ENCODE assay signal across 15 cellular contexts in genomic region chr14:52873694-52874093, GRCh38.
DNase-seq lines count a peak whose midpoint lies in the region; ATAC-seq and TF ChIP-seq lines count a peak whose summit lies in the region.
"Had no signal": no experiment of that assay in that cellular context is flagged by ENCODE, and none has a peak within 500 bp of the region (broad histone marks: within the 10 kb centered on the region; RNA-seq: fewer than 3 reads in every experiment).

No MANE protein-coding gene starts in this region.

- H3K4me1 ChIP-seq in ACC112 (ENCODE audit: control insufficient read depth, insufficient read depth, low read length, unreplicated experiment) (peaks cover 62% of the 10 kb centered on the region), right lobe of liver (peaks cover 0 to 33% (median 4%) of the 10 kb centered on the region in 4 donors)
- H3K4me1 ChIP-seq: colonic mucosa had no signal

- H3K9me3 ChIP-seq in right lobe of liver (no peaks in the 10 kb centered on the region), T-helper 17 cell (ENCODE audit: control insufficient read depth, low read length, poor library complexity, severe bottlenecking) (no peaks in the 10 kb centered on the region)
- H3K9me3 ChIP-seq: colonic mucosa, SJSA1, thoracic aorta had no signal

- intact Hi-C loops in right lobe of liver (cut with DNase I) = no loop called here

- H3K36me3 Mint-ChIP-seq in chondrocyte (ENCODE audit: low read depth) (peaks cover 55% of the 10 kb centered on the region), T-helper 17 cell (ENCODE audit: low read depth) (peaks cover 7% of the 10 kb centered on the region)

- H3K27ac ChIP-seq in ACC112 (ENCODE audit: low read depth, low read length) = peak overlapping the region; percentile 89
- H3K27ac ChIP-seq in right lobe of liver = peak overlapping the region in 2 of 3 donors; percentile 45 to 58
- H3K27ac ChIP-seq: colonic mucosa, SJSA1 had no signal

- H3K36me3 ChIP-seq in ACC112 (ENCODE audit: insufficient read depth, low read length) (peaks cover 73% of the 10 kb centered on the region), right lobe of liver (peaks cover 0 to 94% (median 30%) of the 10 kb centered on the region in 4 donors)
- H3K36me3 ChIP-seq: colonic mucosa had no signal

- H3K4me1 Mint-ChIP-seq in chondrocyte (ENCODE audit: low read depth) (peaks cover 72% of the 10 kb centered on the region), T-helper 17 cell (no peaks in the 10 kb centered on the region)

- peak overlapping the region; percentile 23; the same call in 1 of the 2 replicates for H3K4me3 ChIP-seq in ACC112 (ENCODE audit: low read depth, low read length)
- H3K4me3 ChIP-seq in right lobe of liver = no peak overlapping the region
- H3K4me3 ChIP-seq: colonic mucosa, SJSA1, thoracic aorta had no signal

- peaks cover 22% of the 10 kb centered on the region for H3K79me2 ChIP-seq in ACC112 (ENCODE audit: control insufficient read depth, insufficient read depth, low read length, unreplicated experiment)

- no peaks in the 10 kb centered on the region for H3K27me3 ChIP-seq in ACC112 (ENCODE audit: insufficient read depth, low read length)
- no peaks in the 10 kb centered on the region for H3K27me3 ChIP-seq in right lobe of liver
- H3K27me3 ChIP-seq: colonic mucosa, SJSA1 had no signal

- H2AFZ ChIP-seq in ACC112 (ENCODE audit: low read length, unreplicated experiment) = no peak overlapping the region

- DNase-seq in chondrocyte (ENCODE audit: low spot score) = no peak
- peak in 2 of 3 donors; percentile 37 to 59 for DNase-seq in right lobe of liver
- DNase-seq in activated CD4-positive, alpha-beta T cell treated with anti-CD3 and anti-CD28 coated beads, Interleukin-2, amount 50 U/mL, for 48 hours = no peak
- no peak for DNase-seq in SW 1271 (lab: John Stamatoyannopoulos, UW)
- DNase-seq in T-helper 17 cell = no peak
- no peak for DNase-seq in GM10266 (ENCODE audit: extremely low spot score)
- DNase-seq: activated effector memory CD4-positive, alpha-beta T cell treated with Interleukin-2 at 50 U/mL for 16 hours; colonic mucosa; mesendoderm; NCI-H446; posterior cingulate gyrus had no signal

- no peak for TF ChIP-seq POLR2A in right lobe of liver (IDR thresholded peaks at IDR 0.05)

- no peak for TF ChIP-seq EP300 in Ishikawa (IDR thresholded peaks at IDR 0.05; ENCODE audit: borderline replicate concordance)

- peak; percentile 81 to 88 (median 84) for ATAC-seq in right lobe of liver
- ATAC-seq in T-helper 17 cell = no peak

- H3K9me3 Mint-ChIP-seq in chondrocyte (ENCODE audit: low read depth) = no peaks in the 10 kb centered on the region

- H3K27me3 Mint-ChIP-seq in chondrocyte (ENCODE audit: low read depth) (no peaks in the 10 kb centered on the region), T-helper 17 cell (peaks cover 5% of the 10 kb centered on the region)

- no peak for TF ChIP-seq RAD21 in Ishikawa (IDR thresholded peaks at IDR 0.05; ENCODE audit: low read depth)

- H3K4me3 Mint-ChIP-seq in chondrocyte (ENCODE audit: unreplicated experiment) (peak overlapping the region; percentile 16), T-helper 17 cell (no peak overlapping the region)

- TF ChIP-seq CTCF in chondrocyte (IDR thresholded peaks at IDR 0.05) (no peak), right lobe of liver (IDR thresholded peaks at IDR 0.05) (no peak), GM10266 (IDR thresholded peaks at IDR 0.05; ENCODE audit: control insufficient read depth, insufficient read depth, low read depth, missing control alignments) (no peak)

- H3K27ac Mint-ChIP-seq in chondrocyte (ENCODE audit: unreplicated experiment) (peak overlapping the region; percentile 97), T-helper 17 cell (no peak overlapping the region)

- 30% methylated on average over 7 of the region's 7 CpGs for WGBS in right lobe of liver (ENCODE audit: insufficient coverage, low coverage, low lambda C conversion rate, missing lambda C conversion rate)

TF ChIP-seq in Ishikawa, 13 proteins besides CTCF, POLR2A, EP300 and RAD21:
- TF ChIP-seq ZBTB7A (IDR thresholded peaks at IDR 0.05; ENCODE audit: low read depth) (no peak), CEBPB (IDR thresholded peaks at IDR 0.05) (0 out of 2 replicates have a peak, but pooled peaks have one; percentile 34)

Comparison
In these comparisons a context has a peak if more than half of its experiments do, and no peak if none do; other contexts are left out.
1. DNase-seq: peak in right lobe of liver (2 of 3); none in chondrocyte (single experiment), activated CD4-positive, alpha-beta T cell treated with anti-CD3 and anti-CD28 coated beads, Interleukin-2, amount 50 U/mL, for 48 hours (0 of 2), SW 1271 (0 of 2), T-helper 17 cell (0 of 3) and GM10266 (single experiment).